Comparison of ENCODE assay signal across 19 cellular contexts in the genomic region with DNA sequence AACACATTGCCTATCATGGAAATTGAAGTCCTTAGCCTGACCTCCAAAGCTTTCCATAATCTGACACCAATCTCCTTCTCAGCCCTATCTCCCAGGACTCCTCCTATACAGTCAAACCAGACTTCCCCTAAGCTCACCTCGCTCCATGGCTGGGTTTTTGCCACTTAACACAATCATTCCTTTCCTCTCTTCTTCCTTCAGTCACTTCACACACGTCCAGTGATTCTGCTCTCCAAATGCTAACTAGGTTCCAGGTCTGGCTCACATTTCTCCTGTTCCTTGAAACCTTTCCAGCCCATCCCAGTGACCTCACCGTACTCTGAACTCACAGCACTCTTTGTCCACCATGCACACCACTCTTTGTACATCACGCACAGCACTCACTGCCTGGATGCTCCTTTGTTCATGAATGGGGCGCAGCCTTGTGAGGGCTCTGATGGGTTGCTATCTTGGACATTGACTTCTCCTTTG.
DNase-seq lines count a peak whose midpoint lies in the region; ATAC-seq and TF ChIP-seq lines count a peak whose summit lies in the region.
"Had no signal": no experiment of that assay in that cellular context is flagged by ENCODE, and none has a peak within 500 bp of the region (broad histone marks: within the 10 kb centered on the region; RNA-seq: fewer than 3 reads in every experiment).

No MANE protein-coding gene starts in this region.

- no peaks in the 10 kb centered on the region for H3K27me3 ChIP-seq in heart left ventricle
- no peaks in the 10 kb centered on the region for H3K27me3 ChIP-seq in right cardiac atrium (ENCODE audit: control insufficient read depth, insufficient read depth)
- peaks cover 0 to 3% (median 0%) of the 10 kb centered on the region in 3 experiments for H3K27me3 ChIP-seq in neuronal stem cell (ENCODE audit: control insufficient read depth in 3 of 3, insufficient read depth in 3 of 3, low read depth in 1 of 3, low read length in 3 of 3)
- H3K27me3 ChIP-seq in stomach: no peaks in the 10 kb centered on the region
- H3K27me3 ChIP-seq in foreskin keratinocyte: no peaks in the 10 kb centered on the region
- H3K27me3 ChIP-seq: BE2C had no signal

- H3K18ac ChIP-seq in neuronal stem cell (ENCODE audit: low read length): peak overlapping the region; percentile 48

- H2AFZ ChIP-seq in neuronal stem cell (ENCODE audit: low read length): no peak overlapping the region

- no peak overlapping the region for H3K4me3 ChIP-seq in heart left ventricle
- H3K4me3 ChIP-seq in right cardiac atrium (ENCODE audit: low read length): no peak overlapping the region
- no peak overlapping the region for H3K4me3 ChIP-seq in neuronal stem cell (ENCODE audit: low read length in 2 of 2)
- H3K4me3 ChIP-seq in stomach: no peak overlapping the region
- H3K4me3 ChIP-seq: A549 had no signal

- H3K79me1 ChIP-seq in neuronal stem cell (ENCODE audit: low read depth, low read length): no peaks in the 10 kb centered on the region

- TF ChIP-seq POLR2A in heart left ventricle (IDR thresholded peaks at IDR 0.05) (no peak), stomach (IDR thresholded peaks at IDR 0.05) (no peak)

- WGBS in heart left ventricle, 4 donors: 58 to 71% (median 66%) methylated on average over 5 of the region's 5 CpGs
- WGBS in right cardiac atrium: 66% methylated on average over 5 of the region's 5 CpGs
- WGBS in neuronal stem cell (ENCODE audit: extremely low coverage in 2 of 2, insufficient read length in 2 of 2, insufficient replicate concordance in 1 of 2), 2 donors: no CpG with 5 or more reads among the region's 5 CpGs
- 52 to 65% (median 61%) methylated on average over 5 of the region's 5 CpGs for WGBS in stomach, 5 donors

- H2BK15ac ChIP-seq in neuronal stem cell (ENCODE audit: low read length): no peak overlapping the region

- in situ Hi-C loops in ACHN (cut with HindIII; ENCODE audit: low pct_ligation_motif_present, low pct_unique_long_range_greater_than_20kb, low sequenced_read_pairs): no loop called here

- H2BK12ac ChIP-seq in neuronal stem cell (ENCODE audit: low read length): peak overlapping the region; percentile 11

- H4K8ac ChIP-seq in neuronal stem cell (ENCODE audit: low read depth, low read length): no peak overlapping the region

- H3K36me3 ChIP-seq in heart left ventricle (no peaks in the 10 kb centered on the region), neuronal stem cell (replicated peaks in 1 of 2; ENCODE audit: control insufficient read depth in 2 of 2, insufficient read depth in 2 of 2, low read length in 2 of 2) (no peaks in the 10 kb centered on the region), stomach (no peaks in the 10 kb centered on the region)
- H3K36me3 ChIP-seq: BE2C had no signal

- ATAC-seq in heart left ventricle (peak in 3 of 4 donors; percentile 22 to 31 (median 28)), right cardiac atrium (no peak), left lobe of liver (peak; percentile 50), foreskin keratinocyte (no peak)
- ATAC-seq in stimulated activated naive CD8-positive, alpha-beta T cell treated with anti-CD3 and anti-CD28 coated beads, Interleukin-15, Interleukin-2, amounts not matched to agents 100 U/mL and 50 U/mL, for 24 hours: no peak
- ATAC-seq: A549 had no signal

- H3K4me1 ChIP-seq in heart left ventricle (peaks cover 0 to 31% (median 16%) of the 10 kb centered on the region in 12 donors), right cardiac atrium (ENCODE audit: control insufficient read depth, insufficient read depth, low read length) (peaks cover 12% of the 10 kb centered on the region), neuronal stem cell (ENCODE audit: control insufficient read depth in 2 of 2, insufficient read depth in 1 of 2, low read depth in 1 of 2, low read length in 2 of 2) (no peaks in the 10 kb centered on the region), stomach (peaks cover 38 to 53% (median 49%) of the 10 kb centered on the region in 4 donors), foreskin keratinocyte (peaks cover 14% of the 10 kb centered on the region)
- H3K4me1 ChIP-seq: BE2C had no signal

- no peak overlapping the region for H3K4me2 ChIP-seq in neuronal stem cell (ENCODE audit: insufficient read depth, low read length, poor library complexity, severe bottlenecking)
- H3K4me2 ChIP-seq: A549 had no signal

- no peak overlapping the region for H4K91ac ChIP-seq in neuronal stem cell (ENCODE audit: low read depth, low read length, poor library complexity)

- peak in 1 of 5 donors; percentile 29 for DNase-seq in heart left ventricle
- DNase-seq in right cardiac atrium: no peak
- DNase-seq in left lobe of liver (ENCODE audit: low spot score): peak; percentile 87
- no peak for DNase-seq in neuronal stem cell (ENCODE audit: low spot score)
- DNase-seq in stomach: no peak
- no peak for DNase-seq in ACHN
- no peak for DNase-seq in foreskin keratinocyte
- DNase-seq in stimulated activated naive CD8-positive, alpha-beta T cell treated with anti-CD3 and anti-CD28 coated beads, Interleukin-15, Interleukin-2, amounts not matched to agents 100 U/mL and 50 U/mL, for 24 hours: no peak
- DNase-seq: BE2C, DMS 273 treated with DMSO at 0.1 percent for 48 hours, H7, KBM-7, NCI-H1092 treated with DMSO at 0.1 percent for 48 hours, NCI-H1436 treated with DMSO at 0.1 percent for 48 hours, NCI-H1930, NCI-H226, NCI-H524 treated with DMSO at 0.1 percent for 48 hours, SHP77 had no signal

- no peak overlapping the region for H3K4ac ChIP-seq in neuronal stem cell (ENCODE audit: low read length)

- no peak overlapping the region for H3K9ac ChIP-seq in neuronal stem cell (ENCODE audit: low read depth, low read length, poor library complexity)

- H3K27ac ChIP-seq in heart left ventricle (no peak overlapping the region), right cardiac atrium (ENCODE audit: low read length) (no peak overlapping the region), neuronal stem cell (replicated peaks; ENCODE audit: low read length) (no peak overlapping the region), stomach (peak overlapping the region; percentile 13 to 84 (median 66)), foreskin keratinocyte (no peak overlapping the region)
- H3K27ac ChIP-seq: A549 had no signal

- H3K14ac ChIP-seq in neuronal stem cell (ENCODE audit: low read length): no peak overlapping the region

- H2AK5ac ChIP-seq in neuronal stem cell (ENCODE audit: low read depth, low read length): peak overlapping the region; percentile 13

- H3K23ac ChIP-seq in neuronal stem cell (ENCODE audit: low read depth, low read length, poor library complexity): no peak overlapping the region

- TF ChIP-seq CTCF in heart left ventricle (IDR thresholded peaks at IDR 0.05) (no peak), stomach (IDR thresholded peaks at IDR 0.05) (no peak), foreskin keratinocyte (conservative IDR thresholded peaks at IDR 0.05) (no peak)

- H2BK120ac ChIP-seq in neuronal stem cell (ENCODE audit: low read depth, low read length): no peak overlapping the region

- intact Hi-C loops in heart left ventricle (cut with DNase I): loop anchor here in 4 of 10 donors (5.0 to 10.0 kb wide), 4 partner anchors 99 to 151 kb away; a partner anchor contains a TSS
- intact Hi-C loops in right cardiac atrium (cut with DNase I): loop anchor here in 1 of 4 donors (10.0 kb wide), 1 partner anchor 148 kb away; no protein-coding TSS in a partner anchor
- intact Hi-C loops in stomach (cut with DNase I; ENCODE audit: low total_unique reads): no loop called here

- H3K9me3 ChIP-seq in heart left ventricle (no peaks in the 10 kb centered on the region), right cardiac atrium (ENCODE audit: control insufficient read depth, low read length) (no peaks in the 10 kb centered on the region), neuronal stem cell (replicated peaks in 1 of 2; ENCODE audit: control insufficient read depth in 2 of 2, insufficient read depth in 1 of 2, low read depth in 1 of 2, low read length in 2 of 2) (no peaks in the 10 kb centered on the region), stomach (no peaks in the 10 kb centered on the region)
- H3K9me3 ChIP-seq: A549, BE2C had no signal

- no peak for TF ChIP-seq EP300 in stomach (IDR thresholded peaks at IDR 0.05)

- no peak overlapping the region for H2BK5ac ChIP-seq in neuronal stem cell (ENCODE audit: low read length)

Comparison
In these comparisons a context has a peak if more than half of its experiments do, and no peak if none do; other contexts are left out.
1. ATAC-seq: peak in heart left ventricle (3 of 4) and left lobe of liver (single experiment); none in right cardiac atrium (0 of 2), foreskin keratinocyte (single experiment) and stimulated activated naive CD8-positive, alpha-beta T cell treated with anti-CD3 and anti-CD28 coated beads, Interleukin-15, Interleukin-2, amounts not matched to agents 100 U/mL and 50 U/mL, for 24 hours (single experiment).
2. H3K27ac ChIP-seq: peak in stomach (5 of 5); none in heart left ventricle (0 of 12), right cardiac atrium (single experiment), neuronal stem cell (single experiment) and foreskin keratinocyte (single experiment).